ENCODE assay signal across 11 cellular contexts in the genomic region with DNA sequence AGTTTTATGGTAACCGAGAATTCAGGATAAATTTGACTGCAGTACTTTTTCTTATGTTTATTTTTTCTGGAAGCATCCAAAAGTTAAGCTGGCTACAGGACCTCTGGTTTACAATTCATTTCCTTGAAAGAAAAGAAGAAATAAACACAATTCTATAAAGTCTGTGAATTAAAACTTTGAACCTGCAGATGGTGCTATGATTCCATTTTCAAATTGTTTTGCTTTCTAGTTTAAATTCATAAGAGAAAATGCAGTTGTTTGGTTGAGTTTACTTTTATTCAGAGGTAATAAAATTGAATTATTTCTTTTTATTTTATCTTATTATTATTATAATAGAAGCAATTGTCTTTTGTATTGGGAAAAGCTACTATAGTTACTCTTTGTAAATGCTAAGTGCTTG. TPM values are rescaled to one million over a fixed set of nuclear protein-coding genes. Genes with fewer than 3 reads are reported as not detected.
A peak's percentile ranks its signal among the peaks of the same experiment; 100 is the strongest.
DNase-seq lines count a peak whose midpoint lies in the region; ATAC-seq and TF ChIP-seq lines count a peak whose summit lies in the region.
"Had no signal": no experiment of that assay in that cellular context is flagged by ENCODE, and none has a peak within 500 bp of the region (broad histone marks: within the 10 kb centered on the region; RNA-seq: fewer than 3 reads in every experiment).

No MANE protein-coding gene starts in this region.

- H3K4me3 Mint-ChIP-seq in T-helper 17 cell, result no peak overlapping the region
- H3K4me3 Mint-ChIP-seq: activated T-cell treated with anti-CD3 and anti-CD28 coated beads, Interleukin-2, amount 50 U/mL, for 24 hours; stimulated activated naive CD8-positive, alpha-beta T cell treated with anti-CD3 and anti-CD28 coated beads, Interleukin-15, amount 100 ng/mL, for 72 hours had no signal

- H3K4me1 Mint-ChIP-seq in T-helper 17 cell, result no peaks in the 10 kb centered on the region
- H3K4me1 Mint-ChIP-seq: stimulated activated naive CD8-positive, alpha-beta T cell treated with anti-CD3 and anti-CD28 coated beads, Interleukin-15, amount 100 ng/mL, for 72 hours had no signal

- H3K27ac ChIP-seq in 22Rv1 (no peak overlapping the region), RWPE2 (ENCODE audit: poor library complexity, severe bottlenecking) (no peak overlapping the region), foreskin keratinocyte (no peak overlapping the region), suprapubic skin (no peak overlapping the region)

- POLR2A ChIA-PET in GM10248 (lab: Yijun Ruan, JAX), result no interaction called here

- no peak overlapping the region for H3K27ac Mint-ChIP-seq in T-helper 17 cell
- H3K27ac Mint-ChIP-seq: activated T-cell treated with anti-CD3 and anti-CD28 coated beads, Interleukin-2, amount 50 U/mL, for 24 hours; stimulated activated naive CD8-positive, alpha-beta T cell treated with anti-CD3 and anti-CD28 coated beads, Interleukin-15, amount 100 ng/mL, for 72 hours had no signal

- no peaks in the 10 kb centered on the region for H3K36me3 Mint-ChIP-seq in T-helper 17 cell (ENCODE audit: low read depth)

- CTCF ChIA-PET in GM10248 (lab: Yijun Ruan, JAX), result interaction anchor here (1.0 to 2.2 kb wide), 6 partner anchors 12 to 202 kb away, joined by 3 to 14 read pairs (median 4); no protein-coding TSS in a partner anchor

- peak; percentile 43 for TF ChIP-seq CTCF in 22Rv1 (IDR thresholded peaks at IDR 0.05)
- TF ChIP-seq CTCF in GM10248 (IDR thresholded peaks at IDR 0.05; ENCODE audit: control extremely low read depth, extremely low read depth, low read depth, missing control alignments), result peak; percentile 11
- peak; percentile 67 for TF ChIP-seq CTCF in RWPE2 (IDR thresholded peaks at IDR 0.05; ENCODE audit: poor library complexity, severe bottlenecking)
- peak; percentile 42 for TF ChIP-seq CTCF in foreskin keratinocyte (conservative IDR thresholded peaks at IDR 0.05)
- TF ChIP-seq CTCF in suprapubic skin (IDR thresholded peaks at IDR 0.05), result no peak

- peaks cover 12% of the 10 kb centered on the region for H3K4me1 ChIP-seq in RWPE2 (ENCODE audit: insufficient read depth, poor library complexity, severe bottlenecking)
- H3K4me1 ChIP-seq in foreskin keratinocyte, result no peaks in the 10 kb centered on the region
- H3K4me1 ChIP-seq in suprapubic skin, result no peaks in the 10 kb centered on the region

- no peaks in the 10 kb centered on the region for H3K9me3 ChIP-seq in RWPE2 (ENCODE audit: severe bottlenecking)
- H3K9me3 ChIP-seq in T-helper 17 cell (ENCODE audit: control insufficient read depth, low read length, poor library complexity, severe bottlenecking), result no peaks in the 10 kb centered on the region
- H3K9me3 ChIP-seq in suprapubic skin, result no peaks in the 10 kb centered on the region

- no peak overlapping the region for H3K4me3 ChIP-seq in RWPE2 (ENCODE audit: severe bottlenecking)
- H3K4me3 ChIP-seq in suprapubic skin, result no peak overlapping the region
- H3K4me3 ChIP-seq: lung had no signal

- H3K36me3 ChIP-seq in RWPE2 (ENCODE audit: low read depth) (no peaks in the 10 kb centered on the region), suprapubic skin (no peaks in the 10 kb centered on the region)

- 62% methylated on average over 1 of the region's 1 CpG for WGBS in suprapubic skin

- no peak for TF ChIP-seq EP300 in suprapubic skin (IDR thresholded peaks at IDR 0.05)

- DNase-seq in GM10248 (ENCODE audit: extremely low spot score), result no peak
- no peak for DNase-seq in RWPE2 (ENCODE audit: low spot score)
- DNase-seq in foreskin keratinocyte, result no peak
- DNase-seq in NCI-H2107 treated with DMSO at 0.1 percent for 48 hours (lab: John Stamatoyannopoulos, UW; ENCODE audit: unreplicated experiment), result no peak
- DNase-seq in T-helper 17 cell, result no peak
- no peak for DNase-seq in suprapubic skin (ENCODE audit: low spot score in 2 of 2)
- no peak for DNase-seq in NCI-H82 (lab: John Stamatoyannopoulos, UW)
- DNase-seq: activated T-cell treated with anti-CD3 and anti-CD28 coated beads, Interleukin-2, amount 50 U/mL, for 24 hours; stimulated activated naive CD8-positive, alpha-beta T cell treated with anti-CD3 and anti-CD28 coated beads, Interleukin-15, amount 100 ng/mL, for 72 hours had no signal

- ATAC-seq in RWPE2 (ENCODE audit: low read depth), result no peak
- no peak for ATAC-seq in foreskin keratinocyte
- no peak for ATAC-seq in T-helper 17 cell
- ATAC-seq: stimulated activated naive CD8-positive, alpha-beta T cell treated with anti-CD3 and anti-CD28 coated beads, Interleukin-15, amount 100 ng/mL, for 72 hours had no signal

- no peak for TF ChIP-seq POLR2A in suprapubic skin (IDR thresholded peaks at IDR 0.05)

- H3K27me3 ChIP-seq in RWPE2 (ENCODE audit: insufficient read depth, poor library complexity, severe bottlenecking) (no peaks in the 10 kb centered on the region), foreskin keratinocyte (no peaks in the 10 kb centered on the region), suprapubic skin (no peaks in the 10 kb centered on the region)

- peaks cover 15% of the 10 kb centered on the region for H3K27me3 Mint-ChIP-seq in T-helper 17 cell
- H3K27me3 Mint-ChIP-seq: activated T-cell treated with anti-CD3 and anti-CD28 coated beads, Interleukin-2, amount 50 U/mL, for 24 hours; stimulated activated naive CD8-positive, alpha-beta T cell treated with anti-CD3 and anti-CD28 coated beads, Interleukin-15, amount 100 ng/mL, for 72 hours had no signal

RNA-seq across cellular contexts. Expression of a gene that starts 1.8 kb away (rescaled TPM):
- not detected in 2 replicates for total RNA-seq in foreskin keratinocyte
- not detected in 2 replicates for polyA plus RNA-seq in foreskin keratinocyte
- not detected for total RNA-seq in T-helper 17 cell
- under 1 TPM in 1 of 4 donors, not detected in 3; 0.48 TPM for total RNA-seq in suprapubic skin

RNA-seq across cellular contexts. Expression of a gene that starts 51.1 kb away (rescaled TPM):
- total RNA-seq in foreskin keratinocyte (not detected in 2 replicates), T-helper 17 cell (1 to 10 TPM in 1 of 2 donors, not detected in 1; 4.6 TPM), suprapubic skin (1 to 10 TPM; 2.0 to 5.8 (median 3.4) TPM)
- not detected in 2 replicates for polyA plus RNA-seq in foreskin keratinocyte

Comparison
In these comparisons a context has a peak if more than half of its experiments do, and no peak if none do; other contexts are left out.
1. CTCF ChIP-seq: peak in 22Rv1 (single experiment), GM10248 (single experiment), RWPE2 (single experiment) and foreskin keratinocyte (single experiment); none in suprapubic skin (0 of 2).